ENCODE assay signal across 8 cellular contexts in genomic region chr1:185317034-185317885, GRCh38. TPM values are rescaled to one million over a fixed set of nuclear protein-coding genes. Genes with fewer than 3 reads are reported as not detected.
A peak's percentile ranks its signal among the peaks of the same experiment; 100 is the strongest.
DNase-seq lines count a peak whose midpoint lies in the region; TF ChIP-seq lines count a peak whose summit lies in the region.

Gene IVNS1ABP, minus strand, starts transcription at chr1:185317243. Its CDS starts 7,750 bp downstream, at chr1:185309493.

- no peaks in the 10 kb centered on the region for H3F3A ChIP-seq in neural cell (ENCODE audit: insufficient read depth, low read length, poor library complexity, severe bottlenecking)

- WGBS in H9 (ENCODE audit: extremely low coverage, insufficient read length, low lambda C conversion rate), result no CpG with 5 or more reads among the region's 80 CpGs
- 0 to 1% (median 0%) methylated on average over 31 to 80 of the region's 80 CpGs for WGBS in stomach, 5 donors

- no peaks in the 10 kb centered on the region for H3K79me1 ChIP-seq in H9 (ENCODE audit: insufficient read depth, low read depth, low read length, poor library complexity, severe bottlenecking)

- H3K56ac ChIP-seq in H9 (ENCODE audit: insufficient read length, low read depth, low read length), result no peak within 1 kb of the TSS

- H3K27ac Mint-ChIP-seq in H9, result peak within 1 kb of the TSS; percentile 98 to 99 (median 99)

- no peaks in the 10 kb centered on the region for H3K9me2 ChIP-seq in neural cell (ENCODE audit: insufficient read depth, low read length)

- no peak within 1 kb of the TSS for H2BK15ac ChIP-seq in H9 (ENCODE audit: low read depth, low read length)

- H4K20me1 ChIP-seq in H9 (ENCODE audit: control insufficient read depth, insufficient read depth, insufficient read length) (no peaks in the 10 kb centered on the region), neural cell (ENCODE audit: insufficient read depth) (peaks cover 21% of the 10 kb centered on the region)

- H4K8ac ChIP-seq in H9 (replicated peaks; ENCODE audit: insufficient read length, low read depth, low read length), result no peak within 1 kb of the TSS

- no peak for TF ChIP-seq EP300 in neural cell (conservative IDR thresholded peaks at IDR 0.05; ENCODE audit: poor library complexity, severe bottlenecking)
- no peak for TF ChIP-seq EP300 in stomach (IDR thresholded peaks at IDR 0.05)

- intact Hi-C loops in stomach (cut with DNase I; ENCODE audit: low total_unique reads), result no loop called here

- no peaks in the 10 kb centered on the region for H3K9me3 ChIP-seq in H9 (ENCODE audit: control insufficient read depth, low read depth, low read length)
- no peaks in the 10 kb centered on the region for H3K9me3 ChIP-seq in neural cell (ENCODE audit: low read length)
- no peaks in the 10 kb centered on the region for H3K9me3 ChIP-seq in stomach

- peak in 2 of 4 donors; percentile 59 to 95 for TF ChIP-seq POLR2A in stomach (IDR thresholded peaks at IDR 0.05)

- H4K91ac ChIP-seq in H9 (ENCODE audit: insufficient read length, low read depth, low read length), result peak within 1 kb of the TSS; percentile 95

- H3K4me3 ChIP-seq in neural cell (ENCODE audit: low read length) (peak within 1 kb of the TSS; percentile 75), stomach (peak within 1 kb of the TSS; percentile 77 to 95 (median 84))

- peaks cover 3% of the 10 kb centered on the region for H3K23me2 ChIP-seq in H9 (ENCODE audit: insufficient read length, low read depth, low read length, poor library complexity, severe bottlenecking)

- DNase-seq in G401 (ENCODE audit: low spot score) (peak; percentile 97), H9 (peak; percentile 99), M059J (ENCODE audit: low read depth) (peak; percentile 94), SHP77 (lab: John Stamatoyannopoulos, UW) (peak; percentile 82 to 90), fibroblast of the conjunctiva (ENCODE audit: low read depth) (peak; percentile 85), stomach (peak; percentile 95)
- DNase-seq in activated effector memory CD4-positive, alpha-beta T cell treated with anti-CD3 and anti-CD28 coated beads, Interleukin-2, amount 50 U/mL, for 16 hours, result peak; percentile 97

- peak; percentile 66 for TF ChIP-seq RAD21 in neural cell (conservative IDR thresholded peaks at IDR 0.05)

- no peak within 1 kb of the TSS for H2BK12ac ChIP-seq in H9 (ENCODE audit: insufficient read length, low read depth, low read length)

- no peaks in the 10 kb centered on the region for H3K36me3 ChIP-seq in neural cell (ENCODE audit: insufficient read depth, low read length)
- no peaks in the 10 kb centered on the region for H3K36me3 ChIP-seq in stomach

- peaks cover 10 to 27% (median 23%) of the 10 kb centered on the region in 3 experiments for H3K36me3 Mint-ChIP-seq in H9 (ENCODE audit: insufficient read depth in 1 of 3, low read depth in 3 of 3)

- H3K4me1 ChIP-seq in H9 (ENCODE audit: insufficient read depth, low read length) (peaks cover 2% of the 10 kb centered on the region; the same call in 1 of the 2 replicates), stomach (peaks cover 23 to 55% (median 37%) of the 10 kb centered on the region in 4 donors)

- H2BK120ac ChIP-seq in H9 (ENCODE audit: low read depth, low read length, poor library complexity, severe bottlenecking), result peak within 1 kb of the TSS; percentile 91

- H3K4me2 ChIP-seq in H9 (ENCODE audit: insufficient read depth, insufficient read length, low read length), result peak within 1 kb of the TSS; percentile 100
- H3K4me2 ChIP-seq in neural cell (ENCODE audit: low read length), result peak within 1 kb of the TSS; percentile 52

- peaks cover 40% of the 10 kb centered on the region for H3K79me2 ChIP-seq in H9 (ENCODE audit: insufficient read depth, low read length)
- peaks cover 38% of the 10 kb centered on the region for H3K79me2 ChIP-seq in neural cell (replicated peaks; ENCODE audit: insufficient read depth, low read length)

- no peak within 1 kb of the TSS for H2BK5ac ChIP-seq in H9 (ENCODE audit: insufficient read length, low read length)

- H3K23ac ChIP-seq in H9 (ENCODE audit: insufficient read length, low read depth, low read length), result no peak within 1 kb of the TSS

- H3T11ph ChIP-seq in H9 (ENCODE audit: low read length), result no peak within 1 kb of the TSS

- H3K9ac ChIP-seq in H9 (ENCODE audit: extremely low read depth, insufficient read length, low read length) (peak within 1 kb of the TSS; percentile 82), neural cell (ENCODE audit: low read length) (peak within 1 kb of the TSS; percentile 96)

- peak within 1 kb of the TSS; percentile 55; the same call in 1 of the 2 replicates for H3K4ac ChIP-seq in H9 (ENCODE audit: low read depth, low read length)

- no peaks in the 10 kb centered on the region for H3K27me3 Mint-ChIP-seq in H9 (ENCODE audit: low read depth)

- H3K4me1 Mint-ChIP-seq in H9, result peaks cover 41 to 43% of the 10 kb centered on the region in 2 experiments

- in situ Hi-C loops in G401 (cut with HindIII; ENCODE audit: low sequenced_read_pairs), result no loop called here

- peak within 1 kb of the TSS; percentile 43 for H3K27ac ChIP-seq in H9 (ENCODE audit: insufficient read length, low read depth, low read length)
- peak within 1 kb of the TSS; percentile 98 for H3K27ac ChIP-seq in neural cell (ENCODE audit: low read length)
- H3K27ac ChIP-seq in stomach, result peak within 1 kb of the TSS; percentile 97 to 99 (median 98)

- H3K9me3 Mint-ChIP-seq in H9, result peaks cover 2 to 9% of the 10 kb centered on the region in 2 experiments; a peak in 4 of 5 replicates

- H3K27me3 ChIP-seq in H9 (ENCODE audit: insufficient read depth, low read length) (no peaks in the 10 kb centered on the region), neural cell (ENCODE audit: insufficient read depth, low read depth, low read length) (no peaks in the 10 kb centered on the region), stomach (no peaks in the 10 kb centered on the region)

- peak within 1 kb of the TSS; percentile 55 for H3K18ac ChIP-seq in H9 (ENCODE audit: insufficient read length, low read depth, low read length)

- H3K4me3 Mint-ChIP-seq in H9, result peak within 1 kb of the TSS; percentile 96 to 98

- no peak within 1 kb of the TSS for H2AK5ac ChIP-seq in H9 (ENCODE audit: insufficient read length, low read length)

- H3K14ac ChIP-seq in H9 (ENCODE audit: insufficient read depth, low read length), result peak within 1 kb of the TSS; percentile 88

- H2AFZ ChIP-seq in H9 (ENCODE audit: low read length), result no peak within 1 kb of the TSS
- peak within 1 kb of the TSS; percentile 85 for H2AFZ ChIP-seq in neural cell (ENCODE audit: low read depth, low read length)

- TF ChIP-seq CTCF in H9 (conservative IDR thresholded peaks at IDR 0.05) (peak; percentile 48; the same call in 2 of the 3 replicates), neural cell (IDR thresholded peaks at IDR 0.05; ENCODE audit: poor library complexity, severe bottlenecking) (peak; percentile 65), stomach (IDR thresholded peaks at IDR 0.05) (peak in 1 of 7 experiments; percentile 25)

- H2BK20ac ChIP-seq in H9 (ENCODE audit: low read depth, low read length, poor library complexity, severe bottlenecking), result no peak within 1 kb of the TSS

- peak within 1 kb of the TSS; percentile 13 for H4K5ac ChIP-seq in H9 (ENCODE audit: insufficient read length, low read depth, low read length)

TF ChIP-seq in neural cell, 6 proteins besides CTCF, POLR2A, EP300 and RAD21:
- TF ChIP-seq REST (IDR thresholded peaks at IDR 0.05; ENCODE audit: borderline replicate concordance) (peak; percentile 92), MXI1 (conservative IDR thresholded peaks at IDR 0.05; ENCODE audit: poor library complexity, severe bottlenecking) (peak; percentile 82), TAF1 (IDR thresholded peaks at IDR 0.05; ENCODE audit: low read depth) (peak; percentile 96), EZH2 (IDR thresholded peaks at IDR 0.05; ENCODE audit: borderline replicate concordance, insufficient read depth, low read length, poor library complexity, severe bottlenecking) (no peak), POLR2AphosphoS5 (IDR thresholded peaks at IDR 0.05) (peak; percentile 99), SMC3 (conservative IDR thresholded peaks at IDR 0.05; ENCODE audit: poor library complexity) (peak; percentile 62)

RNA-seq across cellular contexts. Expression of gene IVNS1ABP, which starts in this region (rescaled TPM):
- 65.2 and 81.9 TPM in 2 replicates for total RNA-seq in G401 (2014; rRNA removed; shearing (Covaris generic))
- total RNA-seq in H9 (2021), result 104 and 110 TPM in 2 replicates
- total RNA-seq in M059J (2014; rRNA removed; shearing (Covaris generic)), result 45.9 and 51.0 TPM in 2 replicates
- polyA plus RNA-seq in neural cell, result 191 and 208 TPM in 2 replicates
- polyA minus RNA-seq in neural cell, result 237 TPM in 2 replicates
- 100 to 1,000 TPM in 2 of 5 donors, 10 to 100 TPM in 3; 19.3 to 297 (median 91.6) TPM for total RNA-seq in stomach
- polyA plus RNA-seq in stomach, result 10 to 100 TPM; 50.6 to 55.8 (median 52.3) TPM

Comparison
In these comparisons a context has a peak if more than half of its experiments do, and no peak if none do; other contexts are left out.
1. Peak in every context shown above with its lines: DNase-seq, H3K4me3 ChIP-seq and H3K27ac ChIP-seq.
2. H3K27ac ChIP-seq: peak in every context shown above with its lines; median percentile 98 in neural cell; 98 in stomach; 43 in H9.